ENCODE assay signal across 19 cellular contexts in genomic region chr20:34915131-34915530, GRCh38. TPM values are rescaled to one million over a fixed set of nuclear protein-coding genes. Genes with fewer than 3 reads are reported as not detected.
A peak's percentile ranks its signal among the peaks of the same experiment; 100 is the strongest.
DNase-seq lines count a peak whose midpoint lies in the region; ATAC-seq and TF ChIP-seq lines count a peak whose summit lies in the region.
"Had no signal": no experiment of that assay in that cellular context is flagged by ENCODE, and none has a peak within 500 bp of the region (broad histone marks: within the 10 kb centered on the region; RNA-seq: fewer than 3 reads in every experiment).

No MANE protein-coding gene starts in this region.

- CTCF ChIA-PET in T-cell (lab: Charles Lee), result interaction anchor here in 1 of 2 donors (0.5 kb wide), 1 partner anchor 396 kb away, joined by 9 read pairs; no protein-coding TSS in a partner anchor

- no peaks in the 10 kb centered on the region for H3K27me3 Mint-ChIP-seq in activated T-helper 2 cell treated with anti-CD3 and anti-CD28 coated beads, Interferon-gamma antibody, Interleukin-2, Interleukin-4, amounts not matched to agents 10 μg/mL and 5 μg/mL and 100 μg/mL, durations not matched to agents 14 hours and 24 hours and 36 hours (ENCODE audit: low read depth)
- H3K27me3 Mint-ChIP-seq in T-cell, result no peaks in the 10 kb centered on the region

- peak overlapping the region; percentile 0 for H3K27ac Mint-ChIP-seq in activated T-helper 2 cell treated with anti-CD3 and anti-CD28 coated beads, Interferon-gamma antibody, Interleukin-2, Interleukin-4, amounts not matched to agents 10 μg/mL and 5 μg/mL and 100 μg/mL, durations not matched to agents 14 hours and 24 hours and 36 hours
- H3K27ac Mint-ChIP-seq in T-cell, result no peak overlapping the region
- H3K27ac Mint-ChIP-seq: H9 had no signal

- H3K4me3 Mint-ChIP-seq in activated T-helper 2 cell treated with anti-CD3 and anti-CD28 coated beads, Interferon-gamma antibody, Interleukin-2, Interleukin-4, amounts not matched to agents 10 μg/mL and 5 μg/mL and 100 μg/mL, durations not matched to agents 14 hours and 24 hours and 36 hours (ENCODE audit: low read depth), result no peak overlapping the region
- H3K4me3 Mint-ChIP-seq in T-cell, result no peak overlapping the region
- H3K4me3 Mint-ChIP-seq: CD14-positive monocyte, H9 had no signal

- H3K4me1 ChIP-seq in left ventricle myocardium inferior, result peaks cover 46% of the 10 kb centered on the region
- H3K4me1 ChIP-seq in muscle layer of duodenum (ENCODE audit: control insufficient read depth in 1 of 2, insufficient read depth in 2 of 2, low read length in 2 of 2), result no peaks in the 10 kb centered on the region

- intact Hi-C loops in left ventricle myocardium inferior (cut with micrococcal nuclease) (no loop called here), left cardiac atrium (cut with DNase I) (no loop called here)
- intact Hi-C loops in activated T-helper 2 cell treated with anti-CD3 and anti-CD28 coated beads, Interferon-gamma antibody, Interleukin-2, Interleukin-4, amounts not matched to agents 10 μg/mL and 5 μg/mL and 100 μg/mL, durations not matched to agents 14 hours and 24 hours and 36 hours (cut with micrococcal nuclease), result no loop called here

- H3K36me3 ChIP-seq in left ventricle myocardium inferior (peaks cover 26% of the 10 kb centered on the region), muscle layer of duodenum (ENCODE audit: control insufficient read depth in 1 of 2, insufficient read depth in 2 of 2, low read length in 2 of 2) (peaks cover 11 to 16% of the 10 kb centered on the region in 2 donors)

- POLR2A ChIA-PET in T-cell (lab: Charles Lee), result no interaction called here

- ATAC-seq in left cardiac atrium (no peak), T-cell (replicated peaks in 1 of 4) (no peak)
- ATAC-seq: GM12878, K562 had no signal

- H3K27me3 ChIP-seq in left ventricle myocardium inferior (ENCODE audit: low read depth) (no peaks in the 10 kb centered on the region), muscle layer of duodenum (ENCODE audit: low read depth, low read length) (no peaks in the 10 kb centered on the region)

- H3K36me3 Mint-ChIP-seq in activated T-helper 2 cell treated with anti-CD3 and anti-CD28 coated beads, Interferon-gamma antibody, Interleukin-2, Interleukin-4, amounts not matched to agents 10 μg/mL and 5 μg/mL and 100 μg/mL, durations not matched to agents 14 hours and 24 hours and 36 hours (ENCODE audit: low read depth), result peaks cover 56% of the 10 kb centered on the region
- H3K36me3 Mint-ChIP-seq in T-cell, result peaks cover 9% of the 10 kb centered on the region

- DNase-seq in left ventricle myocardium inferior, result no peak
- DNase-seq in left cardiac atrium, result no peak
- no peak for DNase-seq in activated T-helper 2 cell treated with anti-CD3 and anti-CD28 coated beads, Interferon-gamma antibody, Interleukin-2, Interleukin-4, amounts not matched to agents 10 μg/mL and 5 μg/mL and 100 μg/mL, durations not matched to agents 14 hours and 24 hours and 36 hours (ENCODE audit: low spot score)
- no peak for DNase-seq in stimulated activated CD4-positive, alpha-beta T cell treated with anti-CD3 and anti-CD28 coated beads, Interleukin-4, amount 100 ng/mL, for 1 hour
- DNase-seq in activated CD8-positive, alpha-beta memory T cell treated with anti-CD3 and anti-CD28 coated beads, Interleukin-2, amount 50 U/mL, for 4 hours, result no peak
- DNase-seq in T-cell, result no peak
- DNase-seq: ACHN, AML-193, DMS 273 treated with DMSO at 0.1 percent for 48 hours, GDM1, H9, NCI-H1436, NCI-H2029, NCI-H774, PC-9 had no signal

- no peak overlapping the region for H3K4me3 ChIP-seq in left ventricle myocardium inferior
- H3K4me3 ChIP-seq in muscle layer of duodenum (ENCODE audit: low read depth in 1 of 2, low read length in 2 of 2), result no peak overlapping the region
- H3K4me3 ChIP-seq: GM12878, K562, PC-9 had no signal

- H3K9me3 ChIP-seq in left ventricle myocardium inferior (replicated peaks), result no peaks in the 10 kb centered on the region
- H3K9me3 ChIP-seq in muscle layer of duodenum (ENCODE audit: control insufficient read depth in 1 of 2, low read length in 2 of 2), result no peaks in the 10 kb centered on the region

- H3K27ac ChIP-seq in left ventricle myocardium inferior (replicated peaks), result peak overlapping the region; percentile 60
- H3K27ac ChIP-seq in muscle layer of duodenum (ENCODE audit: low read length), result peak overlapping the region; percentile 12
- H3K27ac ChIP-seq: PC-9 had no signal

- H3K9me3 Mint-ChIP-seq in activated T-helper 2 cell treated with anti-CD3 and anti-CD28 coated beads, Interferon-gamma antibody, Interleukin-2, Interleukin-4, amounts not matched to agents 10 μg/mL and 5 μg/mL and 100 μg/mL, durations not matched to agents 14 hours and 24 hours and 36 hours, result peaks cover 6% of the 10 kb centered on the region
- no peaks in the 10 kb centered on the region for H3K9me3 Mint-ChIP-seq in T-cell
- H3K9me3 Mint-ChIP-seq: H9 had no signal

- H3K4me1 Mint-ChIP-seq in activated T-helper 2 cell treated with anti-CD3 and anti-CD28 coated beads, Interferon-gamma antibody, Interleukin-2, Interleukin-4, amounts not matched to agents 10 μg/mL and 5 μg/mL and 100 μg/mL, durations not matched to agents 14 hours and 24 hours and 36 hours (ENCODE audit: low read depth), result peaks cover 43% of the 10 kb centered on the region
- H3K4me1 Mint-ChIP-seq in T-cell, result peaks cover 20 to 26% (median 23%) of the 10 kb centered on the region in 3 donors
- H3K4me1 Mint-ChIP-seq: H9 had no signal

- TF ChIP-seq CTCF in left ventricle myocardium inferior (IDR thresholded peaks at IDR 0.05; ENCODE audit: borderline replicate concordance), result no peak

RNA-seq across cellular contexts. Expression of gene ACSS2, which starts 38.7 kb away (rescaled TPM):
- 101 TPM for total RNA-seq in left ventricle myocardium inferior
- total RNA-seq in left cardiac atrium, result 100 to 1,000 TPM in 1 of 2 donors, 10 to 100 TPM in 1; 80.8 to 118 TPM
- total RNA-seq in activated T-helper 2 cell treated with anti-CD3 and anti-CD28 coated beads, Interferon-gamma antibody, Interleukin-2, Interleukin-4, amounts not matched to agents 10 μg/mL and 5 μg/mL and 100 μg/mL, durations not matched to agents 14 hours and 24 hours and 36 hours, result 51.3 and 59.4 TPM in 2 replicates
- total RNA-seq in T-cell, result 10 to 100 TPM; 24.7 to 34.7 (median 27.7) TPM

RNA-seq across cellular contexts. Expression of gene GSS, which starts 40.5 kb away (rescaled TPM):
- total RNA-seq in left ventricle myocardium inferior, result 17.2 TPM
- total RNA-seq in left cardiac atrium, result 10 to 100 TPM; 20.1 to 27.2 TPM
- total RNA-seq in activated T-helper 2 cell treated with anti-CD3 and anti-CD28 coated beads, Interferon-gamma antibody, Interleukin-2, Interleukin-4, amounts not matched to agents 10 μg/mL and 5 μg/mL and 100 μg/mL, durations not matched to agents 14 hours and 24 hours and 36 hours, result 70.5 and 77.1 TPM in 2 replicates
- 10 to 100 TPM; 29.4 to 45.9 (median 42.3) TPM for total RNA-seq in T-cell

RNA-seq across cellular contexts. Expression of gene MYH7B, which starts 40.5 kb away (rescaled TPM):
- 253 TPM for total RNA-seq in left ventricle myocardium inferior
- 10 to 100 TPM; 82.3 to 89.0 TPM for total RNA-seq in left cardiac atrium
- 0.30 and 0.34 TPM in 2 replicates for total RNA-seq in activated T-helper 2 cell treated with anti-CD3 and anti-CD28 coated beads, Interferon-gamma antibody, Interleukin-2, Interleukin-4, amounts not matched to agents 10 μg/mL and 5 μg/mL and 100 μg/mL, durations not matched to agents 14 hours and 24 hours and 36 hours
- under 1 TPM; 0.48 to 0.76 (median 0.67) TPM for total RNA-seq in T-cell

RNA-seq across cellular contexts. Expression of gene GGT7, which starts 42.5 kb away (rescaled TPM):
- total RNA-seq in left ventricle myocardium inferior, result 21.6 TPM
- total RNA-seq in left cardiac atrium, result 10 to 100 TPM; 14.3 to 16.9 TPM
- 13.3 and 13.5 TPM in 2 replicates for total RNA-seq in activated T-helper 2 cell treated with anti-CD3 and anti-CD28 coated beads, Interferon-gamma antibody, Interleukin-2, Interleukin-4, amounts not matched to agents 10 μg/mL and 5 μg/mL and 100 μg/mL, durations not matched to agents 14 hours and 24 hours and 36 hours
- 10 to 100 TPM; 31.5 to 47.0 (median 38.1) TPM for total RNA-seq in T-cell

Comparison
In these comparisons a context has a peak if more than half of its experiments do, and no peak if none do; other contexts are left out.
1. RNA of gene MYH7B, which starts 40.5 kb away (total RNA-seq): 253 TPM in left ventricle myocardium inferior (single experiment) and 82.3 to 89.0 TPM in left cardiac atrium; 0.48 to 0.76 TPM in T-cell and 0.30 to 0.34 TPM in activated T-helper 2 cell treated with anti-CD3 and anti-CD28 coated beads, Interferon-gamma antibody, Interleukin-2, Interleukin-4, amounts not matched to agents 10 μg/mL and 5 μg/mL and 100 μg/mL, durations not matched to agents 14 hours and 24 hours and 36 hours; every median in the first group is over 10 times any median in the second.